In the genomic region with DNA sequence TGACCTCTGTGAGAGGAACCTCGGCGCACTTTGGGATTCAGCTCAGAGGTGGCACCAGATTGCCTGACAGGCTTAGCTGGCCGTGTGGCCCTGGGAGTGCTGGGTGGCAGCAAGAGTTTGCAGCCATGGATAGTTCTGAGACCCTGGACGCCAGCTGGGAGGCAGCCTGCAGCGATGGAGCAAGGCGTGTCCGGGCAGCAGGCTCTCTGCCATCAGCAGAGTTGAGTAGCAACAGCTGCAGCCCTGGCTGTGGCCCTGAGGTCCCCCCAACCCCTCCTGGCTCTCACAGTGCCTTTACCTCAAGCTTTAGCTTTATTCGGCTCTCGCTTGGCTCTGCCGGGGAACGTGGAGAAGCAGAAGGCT, we compare ENCODE assay signal across 18 cellular contexts.
A peak's percentile ranks its signal among the peaks of the same experiment; 100 is the strongest.
DNase-seq lines count a peak whose midpoint lies in the region; ATAC-seq and TF ChIP-seq lines count a peak whose summit lies in the region.
"Had no signal": no experiment of that assay in that cellular context is flagged by ENCODE, and none has a peak within 500 bp of the region (broad histone marks: within the 10 kb centered on the region; RNA-seq: fewer than 3 reads in every experiment).

No MANE protein-coding gene starts in this region.

- DNase-seq in DMS79 (lab: John Stamatoyannopoulos, UW), result peak; percentile 32
- peak; percentile 85 to 92 for DNase-seq in NCI-H524 (lab: John Stamatoyannopoulos, UW)
- peak; percentile 43 for DNase-seq in left cardiac atrium
- DNase-seq in psoas muscle, result peak; percentile 42 to 78
- no peak for DNase-seq in vagina (ENCODE audit: extremely low spot score in 2 of 2)
- DNase-seq in activated naive CD8-positive, alpha-beta T cell treated with anti-CD3 and anti-CD28 coated beads, Interleukin-2, amount 50 U/mL, for 24 hours, result no peak
- no peak for DNase-seq in stimulated activated CD4-positive, alpha-beta T cell treated with anti-CD3 and anti-CD28 coated beads, Interleukin-2, amount 100 ng/mL, for 48 hours
- DNase-seq: activated CD8-positive, alpha-beta memory T cell treated with anti-CD3 and anti-CD28 coated beads for 24 hours; activated effector memory CD4-positive, alpha-beta T cell treated with anti-CD3 and anti-CD28 coated beads, Interleukin-2, amount 50 U/mL, for 16 hours; NCI-H748 treated with DMSO at 0.1 percent for 48 hours; Peyer's patch; stimulated activated CD4-positive, alpha-beta T cell treated with anti-CD3 and anti-CD28 coated beads, Interleukin-15, amount 100 ng/mL, for 24 hours; T-helper 1 cell had no signal

- intact Hi-C loops in left cardiac atrium (cut with DNase I), result no loop called here
- intact Hi-C loops in psoas muscle (cut with DNase I), result no loop called here
- intact Hi-C loops in vagina (cut with DNase I), result no loop called here

- TF ChIP-seq POLR2A in vagina (IDR thresholded peaks at IDR 0.05), result no peak

- WGBS in psoas muscle, 3 donors, result 20 to 39% (median 23%) methylated on average over 11 of the region's 11 CpGs

- H3K4me1 ChIP-seq in psoas muscle (peaks cover 18% of the 10 kb centered on the region), vagina (no peaks in the 10 kb centered on the region)
- H3K4me1 ChIP-seq: ascending aorta, parathyroid adenoma, Peyer's patch had no signal

- H3K36me3 Mint-ChIP-seq in activated naive CD8-positive, alpha-beta T cell treated with anti-CD3 and anti-CD28 coated beads, Interleukin-2, amount 50 U/mL, for 24 hours (ENCODE audit: low read depth), result no peaks in the 10 kb centered on the region

- no peaks in the 10 kb centered on the region for H3K9me3 ChIP-seq in psoas muscle
- no peaks in the 10 kb centered on the region for H3K9me3 ChIP-seq in vagina
- H3K9me3 ChIP-seq: ascending aorta, Peyer's patch had no signal

- peaks cover 5% of the 10 kb centered on the region for H3K4me1 Mint-ChIP-seq in activated naive CD8-positive, alpha-beta T cell treated with anti-CD3 and anti-CD28 coated beads, Interleukin-2, amount 50 U/mL, for 24 hours

- ATAC-seq in left cardiac atrium (peak; percentile 68), psoas muscle (peak; percentile 75 to 89 (median 78)), GM18867 (IDR thresholded peaks at IDR 0.05; ENCODE audit: unreplicated experiment) (no peak)
- no peak for ATAC-seq in activated naive CD8-positive, alpha-beta T cell treated with anti-CD3 and anti-CD28 coated beads, Interleukin-2, amount 50 U/mL, for 24 hours
- ATAC-seq: K562 had no signal

- H3K27ac ChIP-seq in psoas muscle (peak overlapping the region; percentile 19), vagina (no peak overlapping the region)
- H3K27ac ChIP-seq: ascending aorta, coronary artery, parathyroid adenoma, Peyer's patch had no signal

- TF ChIP-seq CTCF in psoas muscle (IDR thresholded peaks at IDR 0.05) (no peak), vagina (IDR thresholded peaks at IDR 0.05) (no peak)

- H3K36me3 ChIP-seq in psoas muscle (ENCODE audit: insufficient read depth in 1 of 2, low read depth in 1 of 2), result no peaks in the 10 kb centered on the region
- no peaks in the 10 kb centered on the region for H3K36me3 ChIP-seq in vagina
- H3K36me3 ChIP-seq: ascending aorta, Peyer's patch had no signal

- H3K4me3 ChIP-seq in psoas muscle (peak overlapping the region; percentile 33), vagina (no peak overlapping the region)
- H3K4me3 ChIP-seq: ascending aorta, coronary artery, K562, Peyer's patch had no signal

- H3K27ac Mint-ChIP-seq in activated naive CD8-positive, alpha-beta T cell treated with anti-CD3 and anti-CD28 coated beads, Interleukin-2, amount 50 U/mL, for 24 hours, result no peak overlapping the region

- no peak overlapping the region for H3K4me3 Mint-ChIP-seq in activated naive CD8-positive, alpha-beta T cell treated with anti-CD3 and anti-CD28 coated beads, Interleukin-2, amount 50 U/mL, for 24 hours

- H3K9me3 Mint-ChIP-seq in activated naive CD8-positive, alpha-beta T cell treated with anti-CD3 and anti-CD28 coated beads, Interleukin-2, amount 50 U/mL, for 24 hours, result no peaks in the 10 kb centered on the region

- H3K27me3 Mint-ChIP-seq in activated naive CD8-positive, alpha-beta T cell treated with anti-CD3 and anti-CD28 coated beads, Interleukin-2, amount 50 U/mL, for 24 hours, result no peaks in the 10 kb centered on the region

- no peaks in the 10 kb centered on the region for H3K27me3 ChIP-seq in psoas muscle (ENCODE audit: insufficient read depth in 3 of 3, low read length in 2 of 3)
- H3K27me3 ChIP-seq in vagina, result no peaks in the 10 kb centered on the region
- H3K27me3 ChIP-seq: ascending aorta, Peyer's patch had no signal

Comparison
In these comparisons a context has a peak if more than half of its experiments do, and no peak if none do; other contexts are left out.
1. DNase-seq: peak in DMS79 (single experiment), NCI-H524 (2 of 2), left cardiac atrium (single experiment) and psoas muscle (2 of 2); none in vagina (0 of 2), activated naive CD8-positive, alpha-beta T cell treated with anti-CD3 and anti-CD28 coated beads, Interleukin-2, amount 50 U/mL, for 24 hours (single experiment) and stimulated activated CD4-positive, alpha-beta T cell treated with anti-CD3 and anti-CD28 coated beads, Interleukin-2, amount 100 ng/mL, for 48 hours (0 of 2).
2. ATAC-seq: peak in left cardiac atrium (2 of 2) and psoas muscle (4 of 4); none in GM18867 (single experiment) and activated naive CD8-positive, alpha-beta T cell treated with anti-CD3 and anti-CD28 coated beads, Interleukin-2, amount 50 U/mL, for 24 hours (single experiment).